ENCODE assay signal across 9 cellular contexts in the genomic region with DNA sequence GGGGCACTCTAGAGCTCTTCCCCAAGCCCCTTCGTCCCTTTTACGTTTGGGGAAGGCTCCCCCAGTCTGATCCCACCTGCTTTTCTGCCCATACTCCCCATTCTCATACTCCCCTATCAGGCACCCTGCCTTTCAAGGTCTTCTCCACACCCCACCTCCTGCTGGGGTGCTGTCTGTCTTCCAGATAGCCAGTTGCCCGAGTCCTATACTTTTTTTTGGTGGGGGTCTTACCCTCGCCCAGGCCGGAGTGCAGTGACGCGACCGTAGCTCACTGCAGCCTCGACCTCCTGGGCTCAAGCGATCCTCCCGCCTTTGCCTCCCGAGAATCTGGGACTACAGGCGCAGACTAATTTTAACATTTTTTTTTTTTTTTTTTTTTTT. TPM values are rescaled to one million over a fixed set of nuclear protein-coding genes. Genes with fewer than 3 reads are reported as not detected.
DNase-seq lines count a peak whose midpoint lies in the region; ATAC-seq and TF ChIP-seq lines count a peak whose summit lies in the region.
"Had no signal": no experiment of that assay in that cellular context is flagged by ENCODE, and none has a peak within 500 bp of the region (broad histone marks: within the 10 kb centered on the region; RNA-seq: fewer than 3 reads in every experiment).

No MANE protein-coding gene starts in this region.

- in situ Hi-C loops in gastrocnemius medialis (cut with MboI; ENCODE audit: low sequenced_read_pairs in 4 of 4): no loop called here

- H3K4me3 ChIP-seq in Peyer's patch (peak overlapping the region; percentile 52 to 88 (median 78)), fibroblast of mammary gland (ENCODE audit: control insufficient read depth, low read depth, low read length) (peak overlapping the region; percentile 77), gastrocnemius medialis (peak overlapping the region; percentile 71 to 98 (median 86))

- TF ChIP-seq CTCF in Peyer's patch (IDR thresholded peaks at IDR 0.05) (no peak), fibroblast of mammary gland (conservative IDR thresholded peaks at IDR 0.05; ENCODE audit: control insufficient read depth, insufficient read depth, low read depth, low read length) (no peak), gastrocnemius medialis (IDR thresholded peaks at IDR 0.05 in 4 of 5, conservative IDR thresholded peaks at IDR 0.05 in 1 of 5) (no peak)

- TF ChIP-seq POLR2A in Peyer's patch (IDR thresholded peaks at IDR 0.05): no peak
- TF ChIP-seq POLR2A in gastrocnemius medialis (IDR thresholded peaks at IDR 0.05): no peak

- intact Hi-C loops in gastrocnemius medialis (cut with DNase I; ENCODE audit: low total_unique reads): loop anchor here (2.0 to 5.0 kb wide), 4 partner anchors 57 to 182 kb away; partner anchors contain the start of genes BCL7B, BUD23, DNAJC30 and METTL27

- H3K36me3 ChIP-seq in Peyer's patch (peaks cover 0 to 23% (median 0%) of the 10 kb centered on the region in 3 donors), gastrocnemius medialis (no peaks in the 10 kb centered on the region)

- H3K27ac ChIP-seq in Peyer's patch (peak overlapping the region; percentile 84 to 98 (median 94)), gastrocnemius medialis (peak overlapping the region; percentile 79 to 88 (median 85))

- no peaks in the 10 kb centered on the region for H3K27me3 ChIP-seq in Peyer's patch
- no peaks in the 10 kb centered on the region for H3K27me3 ChIP-seq in gastrocnemius medialis

- H3K4me1 ChIP-seq in Peyer's patch: peaks cover 0 to 35% (median 8%) of the 10 kb centered on the region in 4 donors
- peaks cover 0 to 11% of the 10 kb centered on the region in 2 donors for H3K4me1 ChIP-seq in gastrocnemius medialis

- ATAC-seq in GM18502 (IDR thresholded peaks at IDR 0.05; ENCODE audit: poor library complexity, unreplicated experiment): peak; percentile 7
- no peak for ATAC-seq in gastrocnemius medialis

- H3K9me3 ChIP-seq in Peyer's patch (no peaks in the 10 kb centered on the region), gastrocnemius medialis (no peaks in the 10 kb centered on the region)

- DNase-seq in Peyer's patch (peak in 1 of 3 donors; percentile 31), fibroblast of mammary gland (ENCODE audit: low read depth) (no peak), gastrocnemius medialis (no peak), cerebellum (ENCODE audit: low spot score) (no peak), cerebellar nuclear complex (lab: John Stamatoyannopoulos, UW) (no peak), islet precursor cell (no peak)
- DNase-seq in activated CD4-positive, alpha-beta T cell treated with anti-CD3 and anti-CD28 coated beads for 4 hours: no peak

RNA-seq across cellular contexts. Expression of gene ABHD11, which starts 0.8 kb away (rescaled TPM):
- total RNA-seq in Peyer's patch (100 to 1,000 TPM in 2 of 4 donors, 10 to 100 TPM in 2; 65.9 to 156 (median 98.5) TPM), gastrocnemius medialis (1 to 10 TPM; 3.2 to 9.4 (median 7.6) TPM), cerebellum (7.0 TPM)

RNA-seq across cellular contexts. Expression of gene STX1A, which starts 19.9 kb away (rescaled TPM):
- total RNA-seq in Peyer's patch (10 to 100 TPM in 3 of 4 donors, 1 to 10 TPM in 1; 5.6 to 27.3 (median 23.3) TPM), gastrocnemius medialis (1 to 10 TPM in 3 of 4 donors, under 1 TPM in 1; 0.83 to 8.1 (median 3.2) TPM), cerebellum (43.0 TPM)

RNA-seq across cellular contexts. Expression of gene CLDN3, which starts 30.7 kb away (rescaled TPM):
- total RNA-seq in Peyer's patch (100 to 1,000 TPM in 3 of 4 donors, 10 to 100 TPM in 1; 55.3 to 944 (median 831) TPM), gastrocnemius medialis (1 to 10 TPM in 1 of 4 donors, not detected in 3; 5.0 TPM), cerebellum (0.36 TPM)
- total RNA-seq: HT1080 had no signal

RNA-seq across cellular contexts. Expression of gene BUD23, which starts 56.0 kb away (rescaled TPM):
- total RNA-seq in Peyer's patch: 10 to 100 TPM; 34.5 to 48.7 (median 44.1) TPM
- total RNA-seq in gastrocnemius medialis: 100 to 1,000 TPM in 3 of 4 donors, 10 to 100 TPM in 1; 83.9 to 128 (median 114) TPM
- 17.0 TPM for total RNA-seq in cerebellum

RNA-seq across cellular contexts. Expression of gene DNAJC30, which starts 56.1 kb away (rescaled TPM):
- total RNA-seq in Peyer's patch (1 to 10 TPM; 1.7 to 8.1 (median 5.6) TPM), gastrocnemius medialis (10 to 100 TPM in 1 of 4 donors, 1 to 10 TPM in 3; 3.9 to 10.5 (median 5.6) TPM), cerebellum (3.3 TPM)

Comparison
In these comparisons a context has a peak if more than half of its experiments do, and no peak if none do; other contexts are left out.
1. RNA of gene CLDN3, which starts 30.7 kb away (total RNA-seq): 55.3 to 944 TPM in Peyer's patch; 0.36 TPM in cerebellum (single experiment) and 5.0 TPM in gastrocnemius medialis; every median in the first group is over 4 times any median in the second.
2. Peak in every context shown above with its lines, with median percentiles within 50 percentile points of each other: H3K4me3 ChIP-seq.